Comparison of ENCODE assay signal across 14 cellular contexts in the genomic region with DNA sequence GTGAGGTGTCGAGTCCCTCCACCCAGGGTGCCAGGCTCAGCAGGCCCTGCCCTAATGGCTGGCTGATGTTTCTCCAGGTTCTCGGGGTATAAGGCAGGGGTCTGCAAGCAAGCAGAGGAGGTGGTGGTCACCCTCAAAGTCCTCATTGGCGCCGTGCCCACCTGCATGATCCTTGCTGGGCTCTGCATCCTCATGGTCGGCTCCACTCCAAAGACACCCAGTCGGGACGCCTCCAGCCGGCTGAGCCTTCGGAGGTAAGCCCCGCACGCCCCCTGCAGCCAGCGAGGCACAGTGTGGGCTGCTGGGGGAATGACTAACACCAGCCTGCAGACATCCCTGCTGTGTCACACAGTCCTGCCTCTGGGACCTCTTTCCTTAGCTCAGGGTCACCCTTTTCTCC. TPM values are rescaled to one million over a fixed set of nuclear protein-coding genes. Genes with fewer than 3 reads are reported as not detected.
DNase-seq lines count a peak whose midpoint lies in the region; ATAC-seq, FAIRE-seq and TF ChIP-seq lines count a peak whose summit lies in the region.
"Had no signal": no experiment of that assay in that cellular context is flagged by ENCODE, and none has a peak within 500 bp of the region (broad histone marks: within the 10 kb centered on the region; RNA-seq: fewer than 3 reads in every experiment).

No MANE protein-coding gene starts in this region.

- no peak for ATAC-seq in stimulated activated naive B cell treated with anti-CD40 and anti-IgM and Interleukin-4, amounts not matched to agents 10 μg/mL and 1 μg/mL and 100 μg/mL, for 72 hours (replicated peaks)
- no peak for ATAC-seq in HG03342 (IDR thresholded peaks at IDR 0.05; ENCODE audit: unreplicated experiment)
- ATAC-seq: pancreas had no signal

- no peak overlapping the region for H3K4me2 ChIP-seq in astrocyte (ENCODE audit: low read length)
- no peak overlapping the region for H3K4me2 ChIP-seq in hepatocyte

- H4K20me1 ChIP-seq in astrocyte (ENCODE audit: insufficient read depth, low read length) (no peaks in the 10 kb centered on the region), hepatocyte (ENCODE audit: insufficient read depth, poor library complexity, severe bottlenecking) (no peaks in the 10 kb centered on the region)

- H3K4me1 ChIP-seq in astrocyte (ENCODE audit: insufficient read depth, low read length), result no peaks in the 10 kb centered on the region
- no peaks in the 10 kb centered on the region for H3K4me1 ChIP-seq in hepatocyte (ENCODE audit: insufficient read depth)
- H3K4me1 ChIP-seq: pancreas had no signal

- H3K9me3 Mint-ChIP-seq in astrocyte (ENCODE audit: unreplicated experiment), result no peaks in the 10 kb centered on the region
- H3K9me3 Mint-ChIP-seq in stimulated activated naive B cell treated with anti-CD40 and anti-IgM and Interleukin-4, amounts not matched to agents 10 μg/mL and 1 μg/mL and 100 μg/mL, for 72 hours, result no peaks in the 10 kb centered on the region
- H3K9me3 Mint-ChIP-seq: CD4-positive, alpha-beta memory T cell had no signal

- CTCF ChIA-PET in AG04450 (lab: Charles Lee), result interaction anchor here (0.6 to 1.4 kb wide), 5 partner anchors 12 to 200 kb away, joined by 3 to 4 read pairs (median 3); a partner anchor contains a TSS

- no peak for DNase-seq in AG04450 (ENCODE audit: low read depth, low spot score)
- DNase-seq in GM13977 (ENCODE audit: low spot score), result no peak
- DNase-seq in astrocyte (ENCODE audit: low read depth), result peak; percentile 9
- no peak for DNase-seq in hepatocyte (ENCODE audit: low spot score)
- DNase-seq in stimulated activated CD4-positive, alpha-beta T cell treated with anti-CD3 and anti-CD28 coated beads, Interleukin-12 subunit alpha, Interleukin-12 subunit beta, amount 100 ng/mL, for 4 hours, result no peak
- DNase-seq in NCI-H146 (lab: John Stamatoyannopoulos, UW), result no peak
- DNase-seq in stimulated activated naive B cell treated with anti-CD40 and anti-IgM and Interleukin-4, amounts not matched to agents 10 μg/mL and 1 μg/mL and 100 μg/mL, for 72 hours, result no peak
- DNase-seq: CD4-positive, alpha-beta memory T cell; midbrain; NCI-H1092 treated with DMSO at 0.1 percent for 48 hours; NCI-H510A had no signal

- H3K9me3 ChIP-seq in AG04450 (ENCODE audit: control insufficient read depth, insufficient read depth, low read length) (no peaks in the 10 kb centered on the region), astrocyte (ENCODE audit: insufficient read depth, low read depth, low read length) (no peaks in the 10 kb centered on the region), hepatocyte (ENCODE audit: low read depth) (no peaks in the 10 kb centered on the region)
- H3K9me3 ChIP-seq: pancreas had no signal

- peaks cover 4% of the 10 kb centered on the region for H3K4me1 Mint-ChIP-seq in astrocyte (ENCODE audit: low read depth, unreplicated experiment)
- H3K4me1 Mint-ChIP-seq in stimulated activated naive B cell treated with anti-CD40 and anti-IgM and Interleukin-4, amounts not matched to agents 10 μg/mL and 1 μg/mL and 100 μg/mL, for 72 hours, result peaks cover 0 to 4% of the 10 kb centered on the region in 2 donors
- H3K4me1 Mint-ChIP-seq: CD4-positive, alpha-beta memory T cell had no signal

- no peak for FAIRE-seq in astrocyte (lab: Jason Lieb, UNC)
- FAIRE-seq: pancreas had no signal

- H3K4me3 ChIP-seq in AG04450 (ENCODE audit: low read depth, low read length) (no peak overlapping the region), astrocyte (ENCODE audit: insufficient read depth, low read depth, low read length) (no peak overlapping the region), hepatocyte (no peak overlapping the region)
- H3K4me3 ChIP-seq: pancreas had no signal

- H3K79me2 ChIP-seq in astrocyte (ENCODE audit: insufficient read depth, low read length) (no peaks in the 10 kb centered on the region), hepatocyte (no peaks in the 10 kb centered on the region)

- H3K36me3 ChIP-seq in astrocyte (ENCODE audit: insufficient read depth, low read length) (peaks cover 5% of the 10 kb centered on the region), hepatocyte (replicated peaks; ENCODE audit: insufficient read depth, low read depth) (no peaks in the 10 kb centered on the region)

- no peak overlapping the region for H3K4me3 Mint-ChIP-seq in astrocyte (ENCODE audit: unreplicated experiment)
- H3K4me3 Mint-ChIP-seq in stimulated activated naive B cell treated with anti-CD40 and anti-IgM and Interleukin-4, amounts not matched to agents 10 μg/mL and 1 μg/mL and 100 μg/mL, for 72 hours, result no peak overlapping the region
- H3K4me3 Mint-ChIP-seq: CD4-positive, alpha-beta memory T cell had no signal

- H3K27ac ChIP-seq in AG04450 (ENCODE audit: low read depth, low read length) (no peak overlapping the region), astrocyte (ENCODE audit: low read depth, low read length) (no peak overlapping the region), hepatocyte (no peak overlapping the region)
- H3K27ac ChIP-seq: pancreas, RWPE1 had no signal

- H3K9me2 ChIP-seq in hepatocyte (replicated peaks; ENCODE audit: insufficient read depth), result no peaks in the 10 kb centered on the region

- 72% methylated on average over 12 of the region's 12 CpGs for WGBS in hepatocyte (ENCODE audit: low lambda C conversion rate, missing lambda C conversion rate)

- no peak overlapping the region for H3K27ac Mint-ChIP-seq in astrocyte (ENCODE audit: unreplicated experiment)
- no peak overlapping the region for H3K27ac Mint-ChIP-seq in stimulated activated naive B cell treated with anti-CD40 and anti-IgM and Interleukin-4, amounts not matched to agents 10 μg/mL and 1 μg/mL and 100 μg/mL, for 72 hours

- H3K27me3 ChIP-seq in AG04450 (ENCODE audit: control insufficient read depth, insufficient read depth, low read length), result no peaks in the 10 kb centered on the region
- H3K27me3 ChIP-seq in astrocyte (ENCODE audit: insufficient read depth, low read length), result no peaks in the 10 kb centered on the region
- no peaks in the 10 kb centered on the region for H3K27me3 ChIP-seq in hepatocyte
- H3K27me3 ChIP-seq: pancreas had no signal

- H2AFZ ChIP-seq in astrocyte (ENCODE audit: low read depth, low read length), result no peak overlapping the region
- no peak overlapping the region for H2AFZ ChIP-seq in hepatocyte

- peak; percentile 55 for TF ChIP-seq CTCF in AG04450 (IDR thresholded peaks at IDR 0.05; ENCODE audit: low read depth, low read length)
- peak; percentile 2 for TF ChIP-seq CTCF in GM13977 (IDR thresholded peaks at IDR 0.05; ENCODE audit: extremely low read depth, insufficient read depth, missing control alignments)
- no peak for TF ChIP-seq CTCF in astrocyte (IDR thresholded peaks at IDR 0.05; ENCODE audit: insufficient read depth, low read depth, low read length)
- TF ChIP-seq CTCF in hepatocyte (IDR thresholded peaks at IDR 0.05; ENCODE audit: poor library complexity), result peak; percentile 8

- no peak overlapping the region for H3K9ac ChIP-seq in astrocyte (ENCODE audit: low read length)

- POLR2A ChIA-PET in AG04450 (lab: Yijun Ruan, JAX), result interaction anchor here (1.1 to 1.2 kb wide), 2 partner anchors 24 to 97 kb away, joined by 3 read pairs; a partner anchor contains a TSS

- H3K36me3 Mint-ChIP-seq in astrocyte (ENCODE audit: low read depth, unreplicated experiment), result peaks cover 10% of the 10 kb centered on the region
- peaks cover 37 to 47% of the 10 kb centered on the region in 2 donors for H3K36me3 Mint-ChIP-seq in stimulated activated naive B cell treated with anti-CD40 and anti-IgM and Interleukin-4, amounts not matched to agents 10 μg/mL and 1 μg/mL and 100 μg/mL, for 72 hours

- no peaks in the 10 kb centered on the region for H3K27me3 Mint-ChIP-seq in astrocyte (ENCODE audit: low read depth, unreplicated experiment)
- H3K27me3 Mint-ChIP-seq in stimulated activated naive B cell treated with anti-CD40 and anti-IgM and Interleukin-4, amounts not matched to agents 10 μg/mL and 1 μg/mL and 100 μg/mL, for 72 hours, result no peaks in the 10 kb centered on the region
- H3K27me3 Mint-ChIP-seq: CD4-positive, alpha-beta memory T cell had no signal

- in situ Hi-C loops in GM13977 (cut with MboI; ENCODE audit: low pct_unique_long_range_greater_than_20kb, low sequenced_read_pairs, unreplicated experiment), result no loop called here

RNA-seq across cellular contexts. Expression of a gene that starts 14.1 kb away (rescaled TPM):
- polyA plus RNA-seq in AG04450 (2011; rRNA removed) (0.05 TPM in 1 of 2 replicates, not detected in the other), hepatocyte (0.25 TPM in 1 of 2 replicates, not detected in the other)
- 0.18 TPM in 1 of 2 replicates, not detected in the other for polyA minus RNA-seq in AG04450 (2011; rRNA and poly(A)+ RNA removed)
- total RNA-seq in astrocyte (0.10 and 0.34 TPM in 2 replicates), hepatocyte (not detected in 2 replicates)
- total RNA-seq: CD4-positive, alpha-beta memory T cell had no signal
- polyA plus RNA-seq: CD4-positive, alpha-beta memory T cell had no signal

RNA-seq across cellular contexts. Expression of a gene that starts 23.2 kb away (rescaled TPM):
- polyA plus RNA-seq in AG04450 (2011; rRNA removed) (13.6 and 16.1 TPM in 2 replicates), hepatocyte (1.4 and 2.4 TPM in 2 replicates)
- 30.8 and 31.7 TPM in 2 replicates for polyA minus RNA-seq in AG04450 (2011; rRNA and poly(A)+ RNA removed)
- total RNA-seq in astrocyte (10.3 and 17.4 TPM in 2 replicates), hepatocyte (6.0 and 6.8 TPM in 2 replicates)

RNA-seq across cellular contexts. Expression of a gene that starts 25.5 kb away (rescaled TPM):
- polyA plus RNA-seq in AG04450 (2011; rRNA removed) (19.4 and 19.7 TPM in 2 replicates), hepatocyte (36.3 and 37.2 TPM in 2 replicates)
- 5.8 and 9.2 TPM in 2 replicates for polyA minus RNA-seq in AG04450 (2011; rRNA and poly(A)+ RNA removed)
- total RNA-seq in astrocyte (16.8 and 19.4 TPM in 2 replicates), hepatocyte (20.2 and 24.4 TPM in 2 replicates)

RNA-seq across cellular contexts. Expression of a gene that starts 52.1 kb away (rescaled TPM):
- polyA plus RNA-seq in AG04450 (2011; rRNA removed) (209 and 272 TPM in 2 replicates), hepatocyte (170 and 174 TPM in 2 replicates)
- 22.8 and 35.4 TPM in 2 replicates for polyA minus RNA-seq in AG04450 (2011; rRNA and poly(A)+ RNA removed)
- total RNA-seq in astrocyte (105 and 106 TPM in 2 replicates), hepatocyte (131 and 158 TPM in 2 replicates)
